8 cellular contexts compared by ENCODE assay signal in the genomic region with DNA sequence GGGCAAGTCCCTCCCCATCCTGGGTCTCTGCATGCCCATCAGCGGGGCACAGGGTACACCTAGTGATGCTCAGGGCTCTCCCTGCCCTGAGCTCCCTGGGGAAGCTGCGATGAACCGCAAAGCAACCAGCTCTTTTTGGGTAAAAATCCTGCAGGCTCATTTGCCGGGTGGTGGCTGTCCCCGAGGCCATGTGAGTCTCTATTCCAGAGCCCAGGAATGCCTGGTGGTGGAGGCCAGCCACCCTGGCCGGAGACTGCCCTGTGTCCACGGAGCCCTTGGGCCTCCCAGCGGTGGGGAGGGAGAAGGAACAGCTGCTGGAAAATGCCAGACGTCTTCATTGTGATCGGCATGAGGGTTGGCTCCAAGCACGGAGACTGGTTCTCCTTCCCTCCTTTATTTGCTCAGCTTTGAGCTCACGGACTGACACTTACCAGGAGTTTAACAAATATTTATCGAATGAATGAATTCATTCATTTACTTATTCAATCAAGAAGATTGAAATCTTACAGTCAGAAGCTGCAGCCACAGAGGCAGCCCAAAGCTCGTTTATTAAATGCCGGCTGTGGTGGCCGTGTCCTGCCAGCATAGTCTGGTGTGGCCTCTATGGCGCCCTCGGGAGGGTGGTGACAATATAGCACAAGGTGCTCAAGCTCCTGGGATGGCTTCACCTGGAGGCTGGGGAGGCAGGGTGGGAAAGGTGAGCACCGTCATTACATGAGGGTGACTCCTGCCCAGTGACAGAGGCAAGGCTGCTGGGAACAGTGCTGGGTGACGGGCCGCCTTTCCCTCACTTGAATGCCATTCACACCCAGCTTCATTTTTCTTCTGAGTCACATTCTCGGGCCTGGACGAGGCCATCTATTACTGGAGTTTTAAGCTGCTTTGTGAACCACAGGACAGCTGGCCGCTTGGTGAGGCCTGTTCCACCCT. TPM values are rescaled to one million over a fixed set of nuclear protein-coding genes. Genes with fewer than 3 reads are reported as not detected.
DNase-seq lines count a peak whose midpoint lies in the region; ATAC-seq and TF ChIP-seq lines count a peak whose summit lies in the region.

No MANE protein-coding gene starts in this region.

- H3K4me3 Mint-ChIP-seq in CD14-positive monocyte (no peak overlapping the region), HFFc6 (no peak overlapping the region)
- no peak overlapping the region for H3K4me3 Mint-ChIP-seq in activated naive CD8-positive, alpha-beta T cell treated with anti-CD3 and anti-CD28 coated beads for 36 hours

- H3K4me1 Mint-ChIP-seq in CD14-positive monocyte (no peaks in the 10 kb centered on the region), HFFc6 (ENCODE audit: low read depth) (peaks cover 11% of the 10 kb centered on the region)
- H3K4me1 Mint-ChIP-seq in activated naive CD8-positive, alpha-beta T cell treated with anti-CD3 and anti-CD28 coated beads for 36 hours: no peaks in the 10 kb centered on the region

- H3K36me3 ChIP-seq in thoracic aorta: no peaks in the 10 kb centered on the region

- H3K27ac Mint-ChIP-seq in CD14-positive monocyte: no peak overlapping the region
- no peak overlapping the region; the same call in 1 of the 2 replicates for H3K27ac Mint-ChIP-seq in HFFc6
- H3K27ac Mint-ChIP-seq in activated naive CD8-positive, alpha-beta T cell treated with anti-CD3 and anti-CD28 coated beads for 36 hours: no peak overlapping the region

- peak overlapping the region; percentile 88 to 89 for H3K27ac ChIP-seq in thoracic aorta

- H3K4me3 ChIP-seq in thoracic aorta: peak overlapping the region; percentile 1

- intact Hi-C loops in CD14-positive monocyte (cut with micrococcal nuclease): no loop called here

- H3K27me3 Mint-ChIP-seq in CD14-positive monocyte (ENCODE audit: low read depth in 3 of 3) (peaks cover 3 to 31% (median 24%) of the 10 kb centered on the region in 3 donors), HFFc6 (ENCODE audit: insufficient read depth) (peaks cover 30% of the 10 kb centered on the region)
- H3K27me3 Mint-ChIP-seq in activated naive CD8-positive, alpha-beta T cell treated with anti-CD3 and anti-CD28 coated beads for 36 hours: peaks cover 13% of the 10 kb centered on the region

- TF ChIP-seq CTCF in CD14-positive monocyte (IDR thresholded peaks at IDR 0.05) (peak; percentile 41), HFFc6 (IDR thresholded peaks at IDR 0.05) (peak; percentile 69), thoracic aorta (IDR thresholded peaks at IDR 0.05) (peak; percentile 74)

- no peaks in the 10 kb centered on the region for H3K27me3 ChIP-seq in thoracic aorta (replicated peaks; ENCODE audit: insufficient read depth)

- H3K9me3 Mint-ChIP-seq in CD14-positive monocyte (peaks cover 0 to 5% (median 0%) of the 10 kb centered on the region in 7 donors), HFFc6 (no peaks in the 10 kb centered on the region)
- H3K9me3 Mint-ChIP-seq in activated naive CD8-positive, alpha-beta T cell treated with anti-CD3 and anti-CD28 coated beads for 36 hours: no peaks in the 10 kb centered on the region

- peaks cover 30 to 38% of the 10 kb centered on the region in 2 donors for H3K4me1 ChIP-seq in thoracic aorta (ENCODE audit: control insufficient read depth in 1 of 2, low read depth in 2 of 2)

- no peaks in the 10 kb centered on the region for H3K9me3 ChIP-seq in thoracic aorta

- ATAC-seq in thoracic aorta (ENCODE audit: insufficient number of reproducible peaks, low FRiP score, low read depth) (peak; percentile 76), GM21390 (IDR thresholded peaks at IDR 0.05; ENCODE audit: unreplicated experiment) (no peak)

- H3K36me3 Mint-ChIP-seq in CD14-positive monocyte (no peaks in the 10 kb centered on the region), HFFc6 (ENCODE audit: low read depth) (no peaks in the 10 kb centered on the region)
- no peaks in the 10 kb centered on the region for H3K36me3 Mint-ChIP-seq in activated naive CD8-positive, alpha-beta T cell treated with anti-CD3 and anti-CD28 coated beads for 36 hours

- no peak for DNase-seq in CD14-positive monocyte (ENCODE audit: low spot score)
- DNase-seq in HFFc6: peak; percentile 58
- DNase-seq in activated naive CD8-positive, alpha-beta T cell treated with anti-CD3 and anti-CD28 coated beads for 36 hours: peak; percentile 39
- DNase-seq in iPS-NIHi7 (ENCODE audit: extremely low spot score): peak; percentile 84
- DNase-seq in thoracic aorta (ENCODE audit: low spot score): peak; percentile 28
- DNase-seq in HPDE6-E6E7 (ENCODE audit: extremely low spot score): no peak
- no peak for DNase-seq in stimulated activated CD4-positive, alpha-beta T cell treated with anti-CD3 and anti-CD28 coated beads, Interleukin-12 subunit alpha, Interleukin-12 subunit beta, amount 100 ng/mL, for 4 hours

RNA-seq across cellular contexts. Expression of gene JPH3, which starts 31.1 kb away (rescaled TPM):
- polyA plus RNA-seq in CD14-positive monocyte: not detected
- total RNA-seq in HFFc6 (2021; fragmentation: NEBNext Ultra II Directional; extraction: Animal tissue kit (Norgen Biotek cat#: 25700)): not detected
- total RNA-seq in activated naive CD8-positive, alpha-beta T cell treated with anti-CD3 and anti-CD28 coated beads for 36 hours: under 1 TPM; 0.08 to 0.10 TPM
- total RNA-seq in thoracic aorta: not detected

Comparison
In these comparisons a context has a peak if more than half of its experiments do, and no peak if none do; other contexts are left out.
1. DNase-seq: peak in HFFc6 (single experiment), activated naive CD8-positive, alpha-beta T cell treated with anti-CD3 and anti-CD28 coated beads for 36 hours (single experiment), iPS-NIHi7 (single experiment) and thoracic aorta (single experiment); none in CD14-positive monocyte (single experiment), HPDE6-E6E7 (single experiment) and stimulated activated CD4-positive, alpha-beta T cell treated with anti-CD3 and anti-CD28 coated beads, Interleukin-12 subunit alpha, Interleukin-12 subunit beta, amount 100 ng/mL, for 4 hours (single experiment).
2. Peak in every context shown above with its lines, with median percentiles within 50 percentile points of each other: CTCF ChIP-seq.